In genomic region chr10:51630618-51631005, GRCh38 we compare ENCODE assay signal across 27 cellular contexts.
"Had no signal": no experiment of that assay in that cellular context is flagged by ENCODE, and none has a peak within 500 bp of the region (broad histone marks: within the 10 kb centered on the region; RNA-seq: fewer than 3 reads in every experiment).

No MANE protein-coding gene starts in this region.

- H3K9me3 ChIP-seq: colonic mucosa, gastroesophageal sphincter, heart left ventricle, neutrophil, pancreas, prostate gland, sigmoid colon, thoracic aorta, transverse colon, vagina had no signal

- H3K27me3 ChIP-seq: colonic mucosa, foreskin keratinocyte, gastroesophageal sphincter, heart left ventricle, hepatocyte, left lung, neutrophil, pancreas, sigmoid colon, transverse colon, vagina had no signal

- H3K27ac ChIP-seq: colonic mucosa, epithelial cell of prostate, foreskin keratinocyte, gastroesophageal sphincter, heart left ventricle, hepatocyte, left lung, neutrophil, pancreas, prostate gland, sigmoid colon, thoracic aorta, transverse colon, vagina had no signal

- H3K27ac Mint-ChIP-seq: dendritic cell treated with granulocyte-macrophage colony-stimulating factor and Interleukin-4, amounts not matched to agents 40 ng/mL and 50 ng/mL, for 4 days; endodermal cell; natural killer cell; stimulated activated naive B cell treated with anti-CD40 and anti-IgM and Interleukin-4, amounts not matched to agents 10 μg/mL and 1 μg/mL and 100 μg/mL, for 72 hours; stimulated activated naive CD8-positive, alpha-beta T cell treated with anti-CD3 and anti-CD28 coated beads, Interleukin-15, Interleukin-2, amounts not matched to agents 100 ng/mL and 50 ng/mL, for 24 hours had no signal

- H3K4me3 Mint-ChIP-seq: dendritic cell treated with granulocyte-macrophage colony-stimulating factor and Interleukin-4, amounts not matched to agents 40 ng/mL and 50 ng/mL, for 4 days; endodermal cell; natural killer cell; neural crest cell; stimulated activated naive B cell treated with anti-CD40 and anti-IgM and Interleukin-4, amounts not matched to agents 10 μg/mL and 1 μg/mL and 100 μg/mL, for 72 hours; stimulated activated naive CD8-positive, alpha-beta T cell treated with anti-CD3 and anti-CD28 coated beads, Interleukin-15, Interleukin-2, amounts not matched to agents 100 ng/mL and 50 ng/mL, for 24 hours had no signal

- H3K9me3 Mint-ChIP-seq: endodermal cell; natural killer cell; stimulated activated naive B cell treated with anti-CD40 and anti-IgM and Interleukin-4, amounts not matched to agents 10 μg/mL and 1 μg/mL and 100 μg/mL, for 72 hours; stimulated activated naive CD8-positive, alpha-beta T cell treated with anti-CD3 and anti-CD28 coated beads, Interleukin-15, Interleukin-2, amounts not matched to agents 100 ng/mL and 50 ng/mL, for 24 hours had no signal

- H3K4me2 ChIP-seq: hepatocyte had no signal

- H3K36me3 ChIP-seq: colonic mucosa, gastroesophageal sphincter, heart left ventricle, left lung, neutrophil, pancreas, prostate gland, sigmoid colon, thoracic aorta, transverse colon, vagina had no signal

- DNase-seq: colonic mucosa; effector CD8-positive, alpha-beta T cell; endodermal cell; foreskin keratinocyte; left cardiac atrium; left lung; mesendoderm; midbrain; natural killer cell; pancreas; sigmoid colon; small intestine; stimulated activated CD4-positive, alpha-beta T cell treated with anti-CD3 and anti-CD28 coated beads, Interleukin-15, amount 100 ng/mL, for 24 hours; stimulated activated CD4-positive, alpha-beta T cell treated with anti-CD3 and anti-CD28 coated beads, Interleukin-2, amount 100 ng/mL, for 48 hours; stimulated activated naive B cell treated with anti-CD40 and anti-IgM and Interleukin-4, amounts not matched to agents 10 μg/mL and 1 μg/mL and 100 μg/mL, for 72 hours; transverse colon had no signal

- H3K4me3 ChIP-seq: colonic mucosa, gastroesophageal sphincter, heart left ventricle, hepatocyte, left lung, pancreas, prostate gland, sigmoid colon, thoracic aorta, transverse colon, vagina had no signal

- H3K79me2 ChIP-seq: hepatocyte had no signal

- H3K27me3 Mint-ChIP-seq: dendritic cell treated with granulocyte-macrophage colony-stimulating factor and Interleukin-4, amounts not matched to agents 40 ng/mL and 50 ng/mL, for 4 days; stimulated activated naive B cell treated with anti-CD40 and anti-IgM and Interleukin-4, amounts not matched to agents 10 μg/mL and 1 μg/mL and 100 μg/mL, for 72 hours had no signal

- H2AFZ ChIP-seq: hepatocyte had no signal

- H3K36me3 Mint-ChIP-seq: natural killer cell; stimulated activated naive B cell treated with anti-CD40 and anti-IgM and Interleukin-4, amounts not matched to agents 10 μg/mL and 1 μg/mL and 100 μg/mL, for 72 hours had no signal

- H3K4me1 Mint-ChIP-seq: endodermal cell; natural killer cell; neural crest cell; stimulated activated naive B cell treated with anti-CD40 and anti-IgM and Interleukin-4, amounts not matched to agents 10 μg/mL and 1 μg/mL and 100 μg/mL, for 72 hours had no signal

- H3K4me1 ChIP-seq: colonic mucosa, foreskin keratinocyte, gastroesophageal sphincter, left lung, pancreas, prostate gland, transverse colon had no signal
